39 cellular contexts compared by ENCODE assay signal in genomic region chr6:2462831-2463230, GRCh38.
"Had no signal": no experiment of that assay in that cellular context is flagged by ENCODE, and none has a peak within 500 bp of the region (broad histone marks: within the 10 kb centered on the region; RNA-seq: fewer than 3 reads in every experiment).

No MANE protein-coding gene starts in this region.

- H3K9me3 Mint-ChIP-seq: activated CD4-positive, alpha-beta memory T cell treated with anti-CD3 and anti-CD28 coated beads, Interleukin-2, amount 10 ng/mL, durations not matched to agents 7 days and 5 days; activated CD4-positive, alpha-beta T cell treated with anti-CD3 and anti-CD28 coated beads, Interleukin-2, amount 10 ng/mL, durations not matched to agents 7 days and 5 days; activated naive CD4-positive, alpha-beta T cell treated with anti-CD3 and anti-CD28 coated beads, Interleukin-2, amount 10 ng/mL, durations not matched to agents 7 days and 5 days; activated naive CD4-positive, alpha-beta T cell treated with anti-CD3 and anti-CD28 coated beads, Interleukin-2, amount 50 U/mL, for 24 hours; activated naive CD8-positive, alpha-beta T cell treated with anti-CD3 and anti-CD28 coated beads, Interleukin-2, amount 10 ng/mL, durations not matched to agents 7 days and 5 days; activated naive CD8-positive, alpha-beta T cell treated with anti-CD3 and anti-CD28 coated beads, Interleukin-2, amount 50 U/mL, for 24 hours; activated T-cell treated with anti-CD3 and anti-CD28 coated beads, Interleukin-2, amount 50 U/mL, for 24 hours; activated T-helper 2 cell treated with anti-CD3 and anti-CD28 coated beads, Interferon-gamma antibody, Interleukin-2, Interleukin-4, amounts not matched to agents 10 μg/mL and 5 μg/mL and 100 μg/mL, durations not matched to agents 14 hours and 24 hours and 36 hours; central memory CD8-positive, alpha-beta T cell; T-helper 1 cell treated with Interleukin-12 subunit alpha and Interleukin-12 subunit beta and Interleukin-4 antibody, amounts not matched to agents 30 μg/mL and 1 μg/mL, for 36 hours; T-helper 2 cell treated with Interferon-gamma antibody and Interleukin-4, amounts not matched to agents 5 μg/mL and 100 μg/mL, for 36 hours had no signal

- H3K9me3 ChIP-seq: ascending aorta had no signal

- H3K4me1 Mint-ChIP-seq: activated CD4-positive, alpha-beta memory T cell treated with anti-CD3 and anti-CD28 coated beads, Interleukin-2, amount 10 ng/mL, durations not matched to agents 7 days and 5 days; activated CD4-positive, alpha-beta T cell treated with anti-CD3 and anti-CD28 coated beads for 36 hours; activated CD4-positive, alpha-beta T cell treated with anti-CD3 and anti-CD28 coated beads, Interleukin-2, amount 10 ng/mL, durations not matched to agents 7 days and 5 days; activated CD8-positive, alpha-beta memory T cell treated with anti-CD3 and anti-CD28 coated beads, Interleukin-2, amount 10 ng/mL, durations not matched to agents 7 days and 5 days; activated naive CD4-positive, alpha-beta T cell treated with anti-CD3 and anti-CD28 coated beads, Interleukin-2, amount 10 ng/mL, durations not matched to agents 7 days and 5 days; activated naive CD4-positive, alpha-beta T cell treated with anti-CD3 and anti-CD28 coated beads, Interleukin-2, amount 50 U/mL, for 24 hours; activated naive CD8-positive, alpha-beta T cell treated with anti-CD3 and anti-CD28 coated beads, Interleukin-2, amount 10 ng/mL, durations not matched to agents 7 days and 5 days; activated naive CD8-positive, alpha-beta T cell treated with anti-CD3 and anti-CD28 coated beads, Interleukin-2, amount 50 U/mL, for 24 hours; central memory CD8-positive, alpha-beta T cell had no signal

- H3K36me3 ChIP-seq: ascending aorta, cardiac muscle cell had no signal

- H3K4me3 Mint-ChIP-seq: activated CD4-positive, alpha-beta memory T cell treated with anti-CD3 and anti-CD28 coated beads, Interleukin-2, amount 10 ng/mL, durations not matched to agents 7 days and 5 days; activated CD4-positive, alpha-beta T cell treated with anti-CD3 and anti-CD28 coated beads for 36 hours; activated CD4-positive, alpha-beta T cell treated with anti-CD3 and anti-CD28 coated beads, Interleukin-2, amount 10 ng/mL, durations not matched to agents 7 days and 5 days; activated CD8-positive, alpha-beta memory T cell treated with anti-CD3 and anti-CD28 coated beads, Interleukin-2, amount 10 ng/mL, durations not matched to agents 7 days and 5 days; activated CD8-positive, alpha-beta T cell treated with anti-CD3 and anti-CD28 coated beads, Interleukin-2, amount 10 ng/mL, durations not matched to agents 7 days and 5 days; activated naive CD4-positive, alpha-beta T cell treated with anti-CD3 and anti-CD28 coated beads, Interleukin-2, amount 10 ng/mL, durations not matched to agents 7 days and 5 days; activated naive CD4-positive, alpha-beta T cell treated with anti-CD3 and anti-CD28 coated beads, Interleukin-2, amount 50 U/mL, for 24 hours; activated naive CD8-positive, alpha-beta T cell; activated naive CD8-positive, alpha-beta T cell treated with anti-CD3 and anti-CD28 coated beads, Interleukin-2, amount 10 ng/mL, durations not matched to agents 7 days and 5 days; activated naive CD8-positive, alpha-beta T cell treated with anti-CD3 and anti-CD28 coated beads, Interleukin-2, amount 50 U/mL, for 24 hours; activated T-cell treated with anti-CD3 and anti-CD28 coated beads, Interleukin-2, amount 50 U/mL, for 24 hours; brain; central memory CD8-positive, alpha-beta T cell; T-helper 1 cell treated with Interleukin-12 subunit alpha and Interleukin-12 subunit beta and Interleukin-4 antibody, amounts not matched to agents 30 μg/mL and 1 μg/mL, for 36 hours; T-helper 2 cell treated with Interferon-gamma antibody and Interleukin-4, amounts not matched to agents 5 μg/mL and 100 μg/mL, for 36 hours had no signal

- ATAC-seq: activated CD4-positive, alpha-beta T cell treated with anti-CD3 and anti-CD28 coated beads for 36 hours; activated CD4-positive, CD25-positive, alpha-beta regulatory T cell treated with anti-CD3 and anti-CD28 coated beads, Interleukin-2, amount 50 U/mL, for 24 hours; activated CD8-positive, alpha-beta memory T cell treated with anti-CD3 and anti-CD28 coated beads, Interleukin-2, amount 10 ng/mL, durations not matched to agents 7 days and 5 days; activated CD8-positive, alpha-beta T cell treated with anti-CD3 and anti-CD28 coated beads, Interleukin-2, amount 10 ng/mL, durations not matched to agents 7 days and 5 days; activated naive CD8-positive, alpha-beta T cell treated with anti-CD3 and anti-CD28 coated beads, Interleukin-2, amount 50 U/mL, for 24 hours had no signal

- H3K36me3 Mint-ChIP-seq: activated CD8-positive, alpha-beta memory T cell treated with anti-CD3 and anti-CD28 coated beads, Interleukin-2, amount 10 ng/mL, durations not matched to agents 7 days and 5 days; activated naive CD4-positive, alpha-beta T cell treated with anti-CD3 and anti-CD28 coated beads, Interleukin-2, amount 10 ng/mL, durations not matched to agents 7 days and 5 days; activated naive CD4-positive, alpha-beta T cell treated with anti-CD3 and anti-CD28 coated beads, Interleukin-2, amount 50 U/mL, for 24 hours; activated naive CD8-positive, alpha-beta T cell; activated naive CD8-positive, alpha-beta T cell treated with anti-CD3 and anti-CD28 coated beads, Interleukin-2, amount 10 ng/mL, durations not matched to agents 7 days and 5 days; brain had no signal

- DNase-seq: activated CD4-positive, alpha-beta memory T cell treated with anti-CD3 and anti-CD28 coated beads, Interleukin-2, amount 10 ng/mL, durations not matched to agents 7 days and 5 days; activated CD4-positive, alpha-beta T cell treated with anti-CD3 and anti-CD28 coated beads for 1 hour; activated CD4-positive, alpha-beta T cell treated with anti-CD3 and anti-CD28 coated beads for 36 hours; activated CD4-positive, alpha-beta T cell treated with anti-CD3 and anti-CD28 coated beads for 48 hours; activated CD4-positive, alpha-beta T cell treated with anti-CD3 and anti-CD28 coated beads, Interleukin-2, amount 10 ng/mL, durations not matched to agents 7 days and 5 days; activated CD4-positive, alpha-beta T cell treated with anti-CD3 and anti-CD28 coated beads, Interleukin-2, amount 50 U/mL, for 48 hours; activated CD4-positive, CD25-positive, alpha-beta regulatory T cell; activated CD8-positive, alpha-beta memory T cell treated with anti-CD3 and anti-CD28 coated beads for 24 hours; activated CD8-positive, alpha-beta memory T cell treated with anti-CD3 and anti-CD28 coated beads, Interleukin-2, amount 10 ng/mL, durations not matched to agents 7 days and 5 days; activated CD8-positive, alpha-beta memory T cell treated with anti-CD3 and anti-CD28 coated beads, Interleukin-2, amount 50 U/mL, for 48 hours; activated CD8-positive, alpha-beta T cell treated with anti-CD3 and anti-CD28 coated beads, Interleukin-2, amount 10 ng/mL, durations not matched to agents 7 days and 5 days; activated effector memory CD4-positive, alpha-beta T cell treated with Interleukin-2 at 50 U/mL for 16 hours; activated gamma-delta T cell; activated naive CD4-positive, alpha-beta T cell treated with anti-CD3 and anti-CD28 coated beads, Interleukin-2, amount 10 ng/mL, durations not matched to agents 7 days and 5 days; activated naive CD4-positive, alpha-beta T cell treated with Interleukin-2 at 50 U/mL for 16 hours; activated naive CD8-positive, alpha-beta T cell treated with anti-CD3 and anti-CD28 coated beads, Interleukin-2, amount 10 ng/mL, durations not matched to agents 7 days and 5 days; activated naive CD8-positive, alpha-beta T cell treated with anti-CD3 and anti-CD28 coated beads, Interleukin-2, amount 50 U/mL, for 24 hours; activated T-cell treated with anti-CD3 and anti-CD28 coated beads, Interleukin-2, amount 50 U/mL, for 24 hours; activated T-cell treated with anti-CD3 and anti-CD28 coated beads, Interleukin-2, amount 50 U/mL, for 48 hours; amygdala; anterior cingulate cortex; caudate nucleus; cerebellar nuclear complex; T-helper 1 cell; T-helper 2 cell; T-helper 9 cell had no signal

- H3K4me1 ChIP-seq: ascending aorta had no signal

- H3K4me3 ChIP-seq: ascending aorta, cardiac muscle cell had no signal

- FAIRE-seq: bronchial epithelial cell, TTC549 had no signal

- H3K27ac Mint-ChIP-seq: activated CD4-positive, alpha-beta memory T cell treated with anti-CD3 and anti-CD28 coated beads, Interleukin-2, amount 10 ng/mL, durations not matched to agents 7 days and 5 days; activated CD4-positive, alpha-beta T cell treated with anti-CD3 and anti-CD28 coated beads for 36 hours; activated CD4-positive, alpha-beta T cell treated with anti-CD3 and anti-CD28 coated beads, Interleukin-2, amount 10 ng/mL, durations not matched to agents 7 days and 5 days; activated CD8-positive, alpha-beta memory T cell treated with anti-CD3 and anti-CD28 coated beads, Interleukin-2, amount 10 ng/mL, durations not matched to agents 7 days and 5 days; activated CD8-positive, alpha-beta T cell treated with anti-CD3 and anti-CD28 coated beads, Interleukin-2, amount 10 ng/mL, durations not matched to agents 7 days and 5 days; activated naive CD4-positive, alpha-beta T cell treated with anti-CD3 and anti-CD28 coated beads, Interleukin-2, amount 10 ng/mL, durations not matched to agents 7 days and 5 days; activated naive CD4-positive, alpha-beta T cell treated with anti-CD3 and anti-CD28 coated beads, Interleukin-2, amount 50 U/mL, for 24 hours; activated naive CD8-positive, alpha-beta T cell; activated naive CD8-positive, alpha-beta T cell treated with anti-CD3 and anti-CD28 coated beads, Interleukin-2, amount 10 ng/mL, durations not matched to agents 7 days and 5 days; activated naive CD8-positive, alpha-beta T cell treated with anti-CD3 and anti-CD28 coated beads, Interleukin-2, amount 50 U/mL, for 24 hours; activated T-cell treated with anti-CD3 and anti-CD28 coated beads, Interleukin-2, amount 50 U/mL, for 24 hours; activated T-helper 2 cell treated with anti-CD3 and anti-CD28 coated beads, Interferon-gamma antibody, Interleukin-2, Interleukin-4, amounts not matched to agents 10 μg/mL and 5 μg/mL and 100 μg/mL, durations not matched to agents 14 hours and 24 hours and 36 hours; brain; T-helper 1 cell treated with Interleukin-12 subunit alpha and Interleukin-12 subunit beta and Interleukin-4 antibody, amounts not matched to agents 30 μg/mL and 1 μg/mL, for 36 hours; T-helper 2 cell treated with Interferon-gamma antibody and Interleukin-4, amounts not matched to agents 5 μg/mL and 100 μg/mL, for 36 hours had no signal

- H3K27me3 ChIP-seq: ascending aorta had no signal

- H3K27ac ChIP-seq: ascending aorta, cardiac muscle cell, VCaP had no signal
